Comparison of ENCODE assay signal across 20 cellular contexts in the genomic region with DNA sequence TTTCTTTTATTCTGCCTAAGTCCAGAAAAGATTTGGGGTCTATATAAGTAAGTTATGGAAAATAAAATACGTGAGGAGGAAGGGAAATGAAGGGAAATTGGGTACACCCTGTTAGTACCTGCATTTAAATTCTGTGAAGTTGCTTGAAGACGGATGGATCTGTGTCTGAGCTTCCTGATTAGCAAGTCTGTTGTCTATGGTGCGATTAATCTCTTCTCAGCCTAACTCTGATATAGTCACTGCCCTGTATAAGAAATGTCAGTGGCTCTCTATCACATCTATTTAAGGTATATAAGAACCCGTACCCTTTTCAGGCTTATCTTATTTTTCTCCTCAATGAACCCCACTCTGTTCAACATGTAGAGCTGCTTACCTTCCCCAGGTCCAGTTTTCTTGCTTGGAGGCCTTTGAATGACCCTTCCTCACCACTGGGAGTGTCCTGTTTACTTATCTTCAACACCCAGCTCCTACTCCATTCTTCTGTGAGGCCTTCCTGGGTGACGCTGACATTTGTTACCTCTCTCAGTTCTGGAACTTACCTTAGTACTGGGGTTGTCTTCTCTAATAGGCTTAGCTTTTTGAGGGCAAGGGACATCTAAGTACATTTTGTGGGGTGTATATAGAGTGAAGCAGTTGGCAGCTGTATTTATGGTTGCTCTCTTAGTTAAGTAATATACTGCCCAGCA.
DNase-seq lines count a peak whose midpoint lies in the region; ATAC-seq and TF ChIP-seq lines count a peak whose summit lies in the region.
"Had no signal": no experiment of that assay in that cellular context is flagged by ENCODE, and none has a peak within 500 bp of the region (broad histone marks: within the 10 kb centered on the region; RNA-seq: fewer than 3 reads in every experiment).

No MANE protein-coding gene starts in this region.

- DNase-seq in Calu3 (peak; percentile 71), SJSA1 (ENCODE audit: low read depth in 1 of 2, low spot score in 2 of 2) (peak in 1 of 2 experiments; percentile 34)
- DNase-seq in activated CD4-positive, alpha-beta T cell treated with anti-CD3 and anti-CD28 coated beads for 48 hours: no peak
- no peak for DNase-seq in activated T-cell treated with anti-CD3 and anti-CD28 coated beads, Interleukin-2, amount 50 U/mL, for 1 hour
- DNase-seq: activated CD8-positive, alpha-beta memory T cell treated with anti-CD3 and anti-CD28 coated beads for 24 hours; CD4-positive, alpha-beta memory T cell; DMS79 treated with DMSO at 0.1 percent for 48 hours; gastrocnemius medialis; NCI-H187; NCI-H345; retina; WERI-Rb-1 had no signal

- H3K9me3 ChIP-seq in SJSA1 (replicated peaks) (no peaks in the 10 kb centered on the region), neutrophil (no peaks in the 10 kb centered on the region)
- H3K9me3 ChIP-seq: breast epithelium, gastrocnemius medialis, tibial nerve had no signal

- H3K27me3 ChIP-seq in SJSA1 (replicated peaks) (no peaks in the 10 kb centered on the region), neutrophil (no peaks in the 10 kb centered on the region)
- H3K27me3 ChIP-seq: breast epithelium, gastrocnemius medialis, tibial nerve had no signal

- H3K4me1 Mint-ChIP-seq in Calu3 (ENCODE audit: low read depth, unreplicated experiment): peaks cover 63% of the 10 kb centered on the region
- H3K4me1 Mint-ChIP-seq: CD4-positive, alpha-beta memory T cell had no signal

- H3K27ac Mint-ChIP-seq in Calu3 (ENCODE audit: unreplicated experiment): peak overlapping the region; percentile 92
- H3K27ac Mint-ChIP-seq: CD4-positive, alpha-beta memory T cell; stimulated activated effector memory CD8-positive, alpha-beta T cell treated with anti-CD3 and anti-CD28 coated beads, Interleukin-12 subunit alpha, Interleukin-12 subunit beta, amount 100 ng/mL, for 72 hours; T-cell had no signal

- CTCF ChIA-PET in Calu3 (lab: Charles Lee): interaction anchor here (0.9 to 1.4 kb wide), 4 partner anchors 10 to 51 kb away, joined by 4 to 5 read pairs (median 4); no protein-coding TSS in a partner anchor

- peaks cover 14% of the 10 kb centered on the region for H3K36me3 Mint-ChIP-seq in Calu3 (ENCODE audit: insufficient read depth, unreplicated experiment)
- H3K36me3 Mint-ChIP-seq: CD4-positive, alpha-beta memory T cell; stimulated activated effector memory CD8-positive, alpha-beta T cell treated with anti-CD3 and anti-CD28 coated beads, Interleukin-12 subunit alpha, Interleukin-12 subunit beta, amount 100 ng/mL, for 72 hours; T-cell had no signal

- ATAC-seq in HG02588 (IDR thresholded peaks at IDR 0.05; ENCODE audit: unreplicated experiment): peak; percentile 2
- no peak for ATAC-seq in GM21381 (IDR thresholded peaks at IDR 0.05; ENCODE audit: unreplicated experiment)
- ATAC-seq in HG03139 (IDR thresholded peaks at IDR 0.05; ENCODE audit: unreplicated experiment): no peak
- ATAC-seq: gastrocnemius medialis, T-cell had no signal

- H3K27me3 Mint-ChIP-seq in Calu3 (ENCODE audit: unreplicated experiment): no peaks in the 10 kb centered on the region

- peaks cover 7% of the 10 kb centered on the region for H3K9me3 Mint-ChIP-seq in Calu3 (ENCODE audit: low read depth, unreplicated experiment)
- H3K9me3 Mint-ChIP-seq: stimulated activated effector memory CD8-positive, alpha-beta T cell treated with anti-CD3 and anti-CD28 coated beads, Interleukin-12 subunit alpha, Interleukin-12 subunit beta, amount 100 ng/mL, for 72 hours; T-cell had no signal

- BruUV-seq in Calu3 (replicated peaks; lab: Mats Ljungman, UMichigan): TSS peak; percentile 85

- H3K4me3 ChIP-seq in SJSA1 (no peak overlapping the region), neutrophil (ENCODE audit: low read depth in 1 of 2, low read length in 1 of 2) (peak overlapping the region; percentile 44 to 47)
- H3K4me3 ChIP-seq: gastrocnemius medialis had no signal

- TF ChIP-seq CTCF in Calu3 (IDR thresholded peaks at IDR 0.05; ENCODE audit: unreplicated experiment) (no peak), neutrophil (IDR thresholded peaks at IDR 0.05) (no peak)

- intact Hi-C loops in Calu3 (cut with micrococcal nuclease; ENCODE audit: unreplicated experiment): loop anchor here (2.0 to 5.0 kb wide), 3 partner anchors 50 to 145 kb away; no protein-coding TSS in a partner anchor

- H3K27ac ChIP-seq in SJSA1 (peak overlapping the region; percentile 85), neutrophil (peak overlapping the region; percentile 94)
- H3K27ac ChIP-seq: breast epithelium, gastrocnemius medialis, tibial nerve, WERI-Rb-1 had no signal

- no peaks in the 10 kb centered on the region for H3K36me3 ChIP-seq in SJSA1
- H3K36me3 ChIP-seq in neutrophil: no peaks in the 10 kb centered on the region
- H3K36me3 ChIP-seq: breast epithelium, gastrocnemius medialis, tibial nerve, WERI-Rb-1 had no signal

- H3K4me3 Mint-ChIP-seq in Calu3 (ENCODE audit: low read depth, unreplicated experiment): peak overlapping the region; percentile 57
- H3K4me3 Mint-ChIP-seq: CD4-positive, alpha-beta memory T cell; T-cell had no signal

- H3K4me1 ChIP-seq in SJSA1 (replicated peaks) (peaks cover 49% of the 10 kb centered on the region), neutrophil (ENCODE audit: control insufficient read depth in 1 of 2, insufficient read depth in 1 of 2, low read depth in 1 of 2, low read length in 1 of 2) (peaks cover 39 to 44% of the 10 kb centered on the region in 2 experiments)
- H3K4me1 ChIP-seq: breast epithelium, gastrocnemius medialis had no signal
